1 cellular context compared by ENCODE assay signal in genomic region chr20:17664025-17664638, GRCh38.
TF ChIP-seq lines count a peak whose summit lies in the region.

No MANE protein-coding gene starts in this region.

TF ChIP-seq in GM23338, 12 proteins besides CTCF, POLR2A, EP300 and RAD21 (continued from another document):
- TF ChIP-seq ZNF462 (CRISPR knock-in tag; IDR thresholded peaks at IDR 0.05) (no peak), STAT1 (IDR thresholded peaks at IDR 0.05; ENCODE audit: unreplicated experiment) (no peak), EZH2phosphoT487 (IDR thresholded peaks at IDR 0.05; ENCODE audit: unreplicated experiment) (no peak), EZH2 (IDR thresholded peaks at IDR 0.05; ENCODE audit: low read depth, unreplicated experiment) (no peak)
TF ChIP-seq in GM23338: peak in this region for 0.
